15 cellular contexts compared by ENCODE assay signal in genomic region chr3:183359036-183359435, GRCh38.
DNase-seq lines count a peak whose midpoint lies in the region; TF ChIP-seq lines count a peak whose summit lies in the region.
"Had no signal": no experiment of that assay in that cellular context is flagged by ENCODE, and none has a peak within 500 bp of the region (broad histone marks: within the 10 kb centered on the region; RNA-seq: fewer than 3 reads in every experiment).

No MANE protein-coding gene starts in this region.

- H2BK5ac ChIP-seq in trophoblast cell (ENCODE audit: low read depth, low read length, poor library complexity) = no peak overlapping the region

- H4K12ac ChIP-seq in trophoblast cell (ENCODE audit: low read depth, low read length) = no peak overlapping the region

- H2AK5ac ChIP-seq in trophoblast cell (ENCODE audit: low read length) = no peak overlapping the region

- no peak overlapping the region for H3K9ac ChIP-seq in GM23248
- H3K9ac ChIP-seq in trophoblast cell (ENCODE audit: low read length) = no peak overlapping the region

- H2BK120ac ChIP-seq in trophoblast cell (ENCODE audit: insufficient read depth, low read length, poor library complexity) = no peak overlapping the region

- H3K18ac ChIP-seq in trophoblast cell (ENCODE audit: low read length) = no peak overlapping the region

- H3K4me3 ChIP-seq in GM23248 (no peak overlapping the region), cardiac fibroblast (replicated peaks in 1 of 2; ENCODE audit: low read depth in 2 of 2, low read length in 2 of 2) (no peak overlapping the region), skeletal muscle cell (ENCODE audit: low read depth, low read length) (no peak overlapping the region), trophoblast cell (ENCODE audit: low read depth, low read length) (no peak overlapping the region)
- H3K4me3 ChIP-seq: HAP-1 had no signal

- H3K36me3 ChIP-seq in GM23248 (ENCODE audit: low read depth) = no peaks in the 10 kb centered on the region
- H3K36me3 ChIP-seq in trophoblast cell (ENCODE audit: control insufficient read depth in 1 of 2, insufficient read depth in 2 of 2, low read length in 2 of 2) = no peaks in the 10 kb centered on the region
- H3K36me3 ChIP-seq: HAP-1 had no signal

- 13 to 17% methylated on average over 2 of the region's 2 CpGs for WGBS in GM23248 (ENCODE audit: low coverage in 1 of 2, low lambda C conversion rate in 2 of 2, missing lambda C conversion rate in 2 of 2), 2 experiments
- no CpG with 5 or more reads among the region's 2 CpGs for WGBS in trophoblast cell (ENCODE audit: extremely low coverage, insufficient coverage, insufficient read length)

- H3K14ac ChIP-seq in trophoblast cell (ENCODE audit: low read length) = no peak overlapping the region

- no peaks in the 10 kb centered on the region for H3F3A ChIP-seq in GM23248 (ENCODE audit: insufficient read depth)

- no peak overlapping the region for H3K27ac ChIP-seq in GM23248
- H3K27ac ChIP-seq in trophoblast cell (ENCODE audit: low read depth, low read length) = no peak overlapping the region
- H3K27ac ChIP-seq: 22Rv1 had no signal

- H3K4me2 ChIP-seq in GM23248 (ENCODE audit: unreplicated experiment) = no peak overlapping the region
- H3K4me2 ChIP-seq in trophoblast cell (ENCODE audit: low read length) = no peak overlapping the region

- H2AFZ ChIP-seq in GM23248 (no peak overlapping the region), trophoblast cell (ENCODE audit: insufficient read depth, low read length, poor library complexity) (no peak overlapping the region)

- no peaks in the 10 kb centered on the region for H3K4me1 ChIP-seq in GM23248 (ENCODE audit: insufficient read depth)
- no peaks in the 10 kb centered on the region for H3K4me1 ChIP-seq in trophoblast cell (ENCODE audit: control insufficient read depth in 1 of 2, insufficient read depth in 2 of 2, low read length in 2 of 2)
- H3K4me1 ChIP-seq: HAP-1 had no signal

- H3K9me2 ChIP-seq in GM23248 (ENCODE audit: insufficient read depth) = no peaks in the 10 kb centered on the region

- H3K79me2 ChIP-seq in GM23248 (ENCODE audit: insufficient read depth) = no peaks in the 10 kb centered on the region
- H3K79me2 ChIP-seq in trophoblast cell (ENCODE audit: control insufficient read depth, insufficient read depth, low read length, poor library complexity) = no peaks in the 10 kb centered on the region

- H4K91ac ChIP-seq in trophoblast cell (ENCODE audit: low read depth, low read length) = no peak overlapping the region

- no peak overlapping the region for H3K23ac ChIP-seq in trophoblast cell (ENCODE audit: low read length)

- no peak for TF ChIP-seq CTCF in cardiac fibroblast (IDR thresholded peaks at IDR 0.05; ENCODE audit: low read depth, low read length)

- H3K4ac ChIP-seq in trophoblast cell (ENCODE audit: low read depth, low read length) = no peak overlapping the region

- no peak overlapping the region for H2BK12ac ChIP-seq in trophoblast cell (ENCODE audit: low read length)

- no peaks in the 10 kb centered on the region for H3K79me1 ChIP-seq in trophoblast cell (ENCODE audit: low read length)

- peak; percentile 6 for DNase-seq in GM23248
- DNase-seq in cardiac fibroblast (ENCODE audit: low read depth in 2 of 2) = peak; percentile 3 to 31
- peak; percentile 9 for DNase-seq in iris pigment epithelial cell (ENCODE audit: low read depth)
- DNase-seq in skeletal muscle cell (ENCODE audit: low read depth) = peak; percentile 75
- DNase-seq in NCI-H774 (lab: John Stamatoyannopoulos, UW) = no peak
- no peak for DNase-seq in trophoblast cell
- DNase-seq in stimulated activated CD4-positive, alpha-beta T cell treated with anti-CD3 and anti-CD28 coated beads, Interleukin-2, amount 100 ng/mL, for 48 hours = no peak
- DNase-seq: CD8-positive, alpha-beta T cell; COR-L47; DMS153; DMS79 treated with DMSO at 0.1 percent for 48 hours; EL; GOT3 had no signal

- no peak overlapping the region for H4K8ac ChIP-seq in trophoblast cell (ENCODE audit: low read depth, low read length)

- no peaks in the 10 kb centered on the region for H4K20me1 ChIP-seq in GM23248 (ENCODE audit: insufficient read depth)

- in situ Hi-C loops in GM23248 (cut with MboI) = no loop called here

- H3K9me3 ChIP-seq in GM23248 (ENCODE audit: low read depth) = no peaks in the 10 kb centered on the region
- no peaks in the 10 kb centered on the region for H3K9me3 ChIP-seq in trophoblast cell (ENCODE audit: insufficient read depth, low read depth, low read length)
- H3K9me3 ChIP-seq: HAP-1 had no signal

- no peaks in the 10 kb centered on the region for H3K27me3 ChIP-seq in GM23248 (replicated peaks; ENCODE audit: insufficient read depth)
- no peaks in the 10 kb centered on the region for H3K27me3 ChIP-seq in trophoblast cell (ENCODE audit: insufficient read depth, low read length)

Comparison
In these comparisons a context has a peak if more than half of its experiments do, and no peak if none do; other contexts are left out.
1. DNase-seq: peak in GM23248 (single experiment), cardiac fibroblast (2 of 2), iris pigment epithelial cell (single experiment) and skeletal muscle cell (single experiment); none in NCI-H774 (single experiment), trophoblast cell (0 of 2) and stimulated activated CD4-positive, alpha-beta T cell treated with anti-CD3 and anti-CD28 coated beads, Interleukin-2, amount 100 ng/mL, for 48 hours (0 of 2).